In genomic region chr3:89312141-89312540, GRCh38 we compare ENCODE assay signal across 34 cellular contexts.
"Had no signal": no experiment of that assay in that cellular context is flagged by ENCODE, and none has a peak within 500 bp of the region (broad histone marks: within the 10 kb centered on the region; RNA-seq: fewer than 3 reads in every experiment).

No MANE protein-coding gene starts in this region.

- H3K4me3 ChIP-seq: MG63 had no signal

- H3K27me3 ChIP-seq: MG63 had no signal

- DNase-seq: Karpas-422, Kasumi-1, MG63, MM.1S, MV-4-11, NCI-H1048, NCI-H1092, NCI-H1092 treated with DMSO at 0.1 percent for 48 hours, NCI-H1105, NCI-H1105 treated with DMSO at 0.1 percent for 48 hours, NCI-H1417, NCI-H1417 treated with DMSO at 0.1 percent for 48 hours, NCI-H1436, NCI-H1436 treated with DMSO at 0.1 percent for 48 hours, NCI-H146, NCI-H1694, NCI-H1694 treated with DMSO at 0.1 percent for 48 hours, NCI-H187, NCI-H187 treated with DMSO at 0.1 percent for 48 hours, NCI-H1930, NCI-H2029, NCI-H2029 treated with DMSO at 0.1 percent for 48 hours, NCI-H2081, NCI-H2081 treated with DMSO at 0.1 percent for 48 hours, NCI-H2107, NCI-H2171, NCI-H2171 treated with DMSO at 0.1 percent for 48 hours, NCI-H2227 treated with DMSO at 0.1 percent for 48 hours, NCI-H226, NCI-H345, NCI-H446 treated with DMSO at 0.1 percent for 48 hours, NCI-H510A, NCI-H510A treated with DMSO at 0.1 percent for 48 hours, NCI-H524 had no signal

- H3K9me3 ChIP-seq: MG63 had no signal

- H3K36me3 ChIP-seq: MG63 had no signal
